In the genomic region with DNA sequence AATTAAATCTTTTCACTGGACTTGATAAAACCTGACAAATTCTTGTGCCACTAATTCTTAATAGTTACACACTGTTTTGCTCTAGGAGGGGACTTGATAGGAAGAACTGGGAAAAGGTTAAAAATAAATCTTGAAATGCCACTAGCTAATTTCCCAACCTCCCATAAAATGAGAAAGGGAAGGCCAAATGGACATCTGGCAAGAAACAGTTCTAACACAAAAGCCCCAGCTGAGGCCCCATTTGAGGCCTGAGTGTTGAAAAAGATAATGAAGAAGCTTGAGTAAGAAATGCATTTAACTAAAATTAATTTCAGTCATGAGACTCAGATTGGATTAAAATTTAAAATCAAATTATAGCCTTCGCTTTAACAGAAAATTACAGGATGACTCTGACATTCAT, we compare ENCODE assay signal across 19 cellular contexts. TPM values are rescaled to one million over a fixed set of nuclear protein-coding genes. Genes with fewer than 3 reads are reported as not detected.
"Had no signal": no experiment of that assay in that cellular context is flagged by ENCODE, and none has a peak within 500 bp of the region (broad histone marks: within the 10 kb centered on the region; RNA-seq: fewer than 3 reads in every experiment).

No MANE protein-coding gene starts in this region.

- H3K36me3 ChIP-seq: ovary had no signal

- H3K27me3 ChIP-seq: esophagus muscularis mucosa, foreskin keratinocyte, hepatocyte, ovary, right atrium auricular region, sigmoid colon, suprapubic skin, tibial artery, upper lobe of left lung, vagina had no signal

- ATAC-seq: foreskin keratinocyte; left colon; mucosa of descending colon; naive thymus-derived CD8-positive, alpha-beta T cell had no signal

- H3K79me2 ChIP-seq: hepatocyte had no signal

- H3K4me2 ChIP-seq: hepatocyte, smooth muscle cell had no signal

- DNase-seq: effector memory CD4-positive, alpha-beta T cell; foreskin keratinocyte; head of caudate nucleus; left colon; mesendoderm; mucosa of descending colon; naive thymus-derived CD8-positive, alpha-beta T cell; ovary; sigmoid colon; stimulated activated CD4-positive, alpha-beta T cell treated with anti-CD3 and anti-CD28 coated beads, Interleukin-2, amount 100 ng/mL, for 48 hours; stimulated activated naive CD4-positive, alpha-beta T cell treated with Interleukin-2 at 50 U/mL for 16 hours; tibial artery; upper lobe of left lung had no signal

- H3K27ac ChIP-seq: esophagus muscularis mucosa, foreskin keratinocyte, hepatocyte, ovary, right atrium auricular region, sigmoid colon, suprapubic skin, tibial artery, upper lobe of left lung, vagina had no signal

- H3K4me3 ChIP-seq: esophagus muscularis mucosa, hepatocyte, mucosa of descending colon, ovary, right atrium auricular region, sigmoid colon, smooth muscle cell, suprapubic skin, tibial artery, upper lobe of left lung, vagina had no signal

- H2AFZ ChIP-seq: hepatocyte had no signal

- H3K4me1 ChIP-seq: esophagus muscularis mucosa, foreskin keratinocyte, right atrium auricular region, sigmoid colon, suprapubic skin, tibial artery, upper lobe of left lung had no signal

- H3K9me3 ChIP-seq: mucosa of descending colon, ovary, sigmoid colon, suprapubic skin, tibial artery, upper lobe of left lung, vagina had no signal

RNA-seq across cellular contexts. Expression of a gene that starts 11.2 kb away (rescaled TPM):
- polyA plus RNA-seq: naive thymus-derived CD8-positive, alpha-beta T cell had no signal
